8 cellular contexts compared by ENCODE assay signal in genomic region chr10:97407211-97407951, GRCh38. TPM values are rescaled to one million over a fixed set of nuclear protein-coding genes. Genes with fewer than 3 reads are reported as not detected.
DNase-seq lines count a peak whose midpoint lies in the region; ATAC-seq and TF ChIP-seq lines count a peak whose summit lies in the region.

No MANE protein-coding gene starts in this region.

- no peaks in the 10 kb centered on the region for H3K36me3 Mint-ChIP-seq in CD4-positive, CD25-positive, alpha-beta regulatory T cell

- no peaks in the 10 kb centered on the region for H3K36me3 ChIP-seq in CD4-positive, CD25-positive, alpha-beta regulatory T cell (ENCODE audit: control insufficient read depth, insufficient read depth, low read length)

- H3K27ac ChIP-seq in CD4-positive, CD25-positive, alpha-beta regulatory T cell (ENCODE audit: insufficient read depth, low read length, poor library complexity, severe bottlenecking) = peak overlapping the region; percentile 30
- H3K27ac ChIP-seq in VCaP = peak overlapping the region; percentile 24; the same call in 1 of the 2 replicates

- DNase-seq in CD4-positive, CD25-positive, alpha-beta regulatory T cell = peak; percentile 58 to 86 (median 78)
- DNase-seq in GM19240 (ENCODE audit: insufficient read length, low spot score) (peak; percentile 62), NCI-H2227 treated with DMSO at 0.1 percent for 48 hours (lab: John Stamatoyannopoulos, UW) (peak; percentile 88), cerebellar nuclear complex (lab: John Stamatoyannopoulos, UW) (peak; percentile 2 to 20), iris pigment epithelial cell (ENCODE audit: low read depth) (peak; percentile 80)
- DNase-seq in stimulated activated CD4-positive, alpha-beta T cell treated with anti-CD3 and anti-CD28 coated beads, Interleukin-4, amount 100 ng/mL, for 1 hour = peak; percentile 50

- no peaks in the 10 kb centered on the region for H3K9me3 Mint-ChIP-seq in CD4-positive, CD25-positive, alpha-beta regulatory T cell

- no peaks in the 10 kb centered on the region for H3K27me3 ChIP-seq in CD4-positive, CD25-positive, alpha-beta regulatory T cell (ENCODE audit: control insufficient read depth, insufficient read depth, low read length)

- ATAC-seq in CD4-positive, CD25-positive, alpha-beta regulatory T cell (ENCODE audit: low read depth in 2 of 2) = peak; percentile 96 to 97
- ATAC-seq in HG03280 (IDR thresholded peaks at IDR 0.05; ENCODE audit: unreplicated experiment) = peak; percentile 91

- H3K9me3 ChIP-seq in CD4-positive, CD25-positive, alpha-beta regulatory T cell (ENCODE audit: control insufficient read depth in 2 of 2, low read length in 2 of 2) = no peaks in the 10 kb centered on the region

- peaks cover 3 to 11% (median 8%) of the 10 kb centered on the region in 4 donors for H3K4me1 Mint-ChIP-seq in CD4-positive, CD25-positive, alpha-beta regulatory T cell

- no peaks in the 10 kb centered on the region for H3K27me3 Mint-ChIP-seq in CD4-positive, CD25-positive, alpha-beta regulatory T cell

- peak overlapping the region in 2 of 3 donors; percentile 53 to 56 for H3K27ac Mint-ChIP-seq in CD4-positive, CD25-positive, alpha-beta regulatory T cell

- peaks cover 6% of the 10 kb centered on the region for H3K4me1 ChIP-seq in CD4-positive, CD25-positive, alpha-beta regulatory T cell (ENCODE audit: control insufficient read depth, insufficient read depth, low read length, poor library complexity, severe bottlenecking)

- H3K4me3 ChIP-seq in CD4-positive, CD25-positive, alpha-beta regulatory T cell (ENCODE audit: low read depth, low read length) = peak overlapping the region; percentile 72

- TF ChIP-seq CTCF in VCaP (conservative IDR thresholded peaks at IDR 0.05) = peak; percentile 92

- H3K4me3 Mint-ChIP-seq in CD4-positive, CD25-positive, alpha-beta regulatory T cell = peak overlapping the region; percentile 0 to 79 (median 62)

RNA-seq across cellular contexts. Expression of gene RRP12, which starts 6.2 kb away (rescaled TPM):
- 82.0 TPM for total RNA-seq in CD4-positive, CD25-positive, alpha-beta regulatory T cell
- polyA plus RNA-seq in CD4-positive, CD25-positive, alpha-beta regulatory T cell = 1 to 10 TPM; 5.1 to 9.1 (median 7.3) TPM

RNA-seq across cellular contexts. Expression of gene PGAM1, which starts 18.6 kb away (rescaled TPM):
- total RNA-seq in CD4-positive, CD25-positive, alpha-beta regulatory T cell = 98.8 TPM
- polyA plus RNA-seq in CD4-positive, CD25-positive, alpha-beta regulatory T cell = 100 to 1,000 TPM; 253 to 375 (median 298) TPM

RNA-seq across cellular contexts. Expression of gene EXOSC1, which starts 38.4 kb away (rescaled TPM):
- 42.2 TPM for total RNA-seq in CD4-positive, CD25-positive, alpha-beta regulatory T cell
- 100 to 1,000 TPM in 2 of 4 donors, 10 to 100 TPM in 2; 97.5 to 105 (median 101) TPM for polyA plus RNA-seq in CD4-positive, CD25-positive, alpha-beta regulatory T cell

RNA-seq across cellular contexts. Expression of gene ZDHHC16, which starts 38.6 kb away (rescaled TPM):
- 17.1 TPM for total RNA-seq in CD4-positive, CD25-positive, alpha-beta regulatory T cell
- 10 to 100 TPM; 25.3 to 36.4 (median 28.5) TPM for polyA plus RNA-seq in CD4-positive, CD25-positive, alpha-beta regulatory T cell

Comparison
In these comparisons a context has a peak if more than half of its experiments do, and no peak if none do; other contexts are left out.
1. Peak in every context shown above with its lines: DNase-seq, ATAC-seq, H3K4me3 ChIP-seq and H3K27ac ChIP-seq.
2. DNase-seq: peak in every context shown above with its lines; median percentile 88 in NCI-H2227 treated with DMSO at 0.1 percent for 48 hours; 80 in iris pigment epithelial cell; 78 in CD4-positive, CD25-positive, alpha-beta regulatory T cell; 62 in GM19240; 50 in stimulated activated CD4-positive, alpha-beta T cell treated with anti-CD3 and anti-CD28 coated beads, Interleukin-4, amount 100 ng/mL, for 1 hour; 11 in cerebellar nuclear complex.